8 cellular contexts compared by ENCODE assay signal in genomic region chr16:68064791-68065365, GRCh38. TPM values are rescaled to one million over a fixed set of nuclear protein-coding genes. Genes with fewer than 3 reads are reported as not detected.
DNase-seq lines count a peak whose midpoint lies in the region; ATAC-seq and TF ChIP-seq lines count a peak whose summit lies in the region.

No MANE protein-coding gene starts in this region.

- H3K27me3 ChIP-seq in Panc1 (ENCODE audit: control insufficient read depth, insufficient read depth, low read length), result no peaks in the 10 kb centered on the region
- H3K27me3 ChIP-seq in neural progenitor cell, result no peaks in the 10 kb centered on the region
- no peaks in the 10 kb centered on the region for H3K27me3 ChIP-seq in thoracic aorta (replicated peaks; ENCODE audit: insufficient read depth)

- ATAC-seq in HG02798 (IDR thresholded peaks at IDR 0.05; ENCODE audit: poor library complexity, unreplicated experiment), result peak; percentile 45
- peak; percentile 97 for ATAC-seq in Panc1
- peak; percentile 80 for ATAC-seq in thoracic aorta (ENCODE audit: insufficient number of reproducible peaks, low FRiP score, low read depth)
- no peak for ATAC-seq in GM18861 (IDR thresholded peaks at IDR 0.05; ENCODE audit: unreplicated experiment)

- H3K27ac ChIP-seq in Panc1 (ENCODE audit: low read length), result no peak overlapping the region
- H3K27ac ChIP-seq in neural progenitor cell, result no peak overlapping the region
- H3K27ac ChIP-seq in thoracic aorta, result peak overlapping the region; percentile 85 to 88

- H3K27me3 Mint-ChIP-seq in neural progenitor cell (ENCODE audit: insufficient read depth, low read depth), result peaks cover 5% of the 10 kb centered on the region

- CTCF ChIA-PET in Panc1 (lab: Charles Lee), result interaction anchor here (0.6 to 0.7 kb wide), 2 partner anchors 21 to 57 kb away, joined by 4 to 7 read pairs; no protein-coding TSS in a partner anchor

- in situ Hi-C loops in Panc1 (cut with HindIII; ENCODE audit: low pct_unique_long_range_greater_than_20kb, low sequenced_read_pairs), result no loop called here

- peak overlapping the region; percentile 6 for H3K4me3 Mint-ChIP-seq in neural progenitor cell

- no peaks in the 10 kb centered on the region for H4K20me1 ChIP-seq in neural progenitor cell (ENCODE audit: low read depth)

- no peak overlapping the region for H3K27ac Mint-ChIP-seq in neural progenitor cell

- no peaks in the 10 kb centered on the region for H3F3A ChIP-seq in neural progenitor cell (ENCODE audit: low read depth)

- BruUV-seq in Panc1 (replicated peaks; lab: Mats Ljungman, UMichigan), result no TSS peak

- H3K36me3 Mint-ChIP-seq in neural progenitor cell, result peaks cover 10% of the 10 kb centered on the region

- TF ChIP-seq CTCF in Panc1 (IDR thresholded peaks at IDR 0.05) (peak; percentile 87), neural progenitor cell (IDR thresholded peaks at IDR 0.05) (peak; percentile 75), thoracic aorta (IDR thresholded peaks at IDR 0.05) (peak; percentile 61)

- no peak overlapping the region for H3K4me2 ChIP-seq in neural progenitor cell

- no peaks in the 10 kb centered on the region for H3K4me1 ChIP-seq in Panc1 (ENCODE audit: control insufficient read depth, insufficient read depth, low read length)
- no peaks in the 10 kb centered on the region for H3K4me1 ChIP-seq in neural progenitor cell
- H3K4me1 ChIP-seq in thoracic aorta (ENCODE audit: control insufficient read depth in 1 of 2, low read depth in 2 of 2), result peaks cover 15 to 30% of the 10 kb centered on the region in 2 donors

- peaks cover 16% of the 10 kb centered on the region for H3K4me1 Mint-ChIP-seq in neural progenitor cell

- intact Hi-C loops in Panc1 (cut with micrococcal nuclease; ENCODE audit: unreplicated experiment), result no loop called here

- POLR2A ChIA-PET in Panc1 (lab: Charles Lee), result interaction anchor here (0.6 to 0.7 kb wide), 2 partner anchors 24 to 174 kb away, joined by 3 to 4 read pairs; no protein-coding TSS in a partner anchor

- peak; percentile 59 for DNase-seq in COLO668 (lab: John Stamatoyannopoulos, UW; ENCODE audit: unreplicated experiment)
- no peak for DNase-seq in Panc1 (ENCODE audit: low read depth, low spot score)
- peak; percentile 50 for DNase-seq in activated T-helper 1 cell treated with Interleukin-2 at 50 U/mL for 16 hours (ENCODE audit: low read depth)
- peak; percentile 74 for DNase-seq in fibroblast of peridontal ligament (ENCODE audit: extremely low read depth)
- peak; percentile 79 for DNase-seq in neural progenitor cell (ENCODE audit: low spot score)
- no peak for DNase-seq in thoracic aorta (ENCODE audit: low spot score)

- no peak overlapping the region for H3K9ac ChIP-seq in neural progenitor cell

- H3K4me3 ChIP-seq in Panc1 (ENCODE audit: low read depth in 2 of 2, low read length in 2 of 2), result no peak overlapping the region
- H3K4me3 ChIP-seq in neural progenitor cell, result no peak overlapping the region
- H3K4me3 ChIP-seq in thoracic aorta, result no peak overlapping the region

- H2AFZ ChIP-seq in neural progenitor cell (replicated peaks), result no peak overlapping the region

- H3K36me3 ChIP-seq in Panc1 (ENCODE audit: control insufficient read depth, insufficient read depth, low read length) (no peaks in the 10 kb centered on the region), neural progenitor cell (no peaks in the 10 kb centered on the region), thoracic aorta (peaks cover 5% of the 10 kb centered on the region)

- no peaks in the 10 kb centered on the region for H3K79me2 ChIP-seq in neural progenitor cell (ENCODE audit: low read depth)

- no peaks in the 10 kb centered on the region for H3K9me3 ChIP-seq in Panc1 (ENCODE audit: control insufficient read depth, insufficient read depth, low read depth, low read length)
- H3K9me3 ChIP-seq in neural progenitor cell (ENCODE audit: low read depth), result no peaks in the 10 kb centered on the region
- H3K9me3 ChIP-seq in thoracic aorta, result no peaks in the 10 kb centered on the region

- H3K9me3 Mint-ChIP-seq in neural progenitor cell, result no peaks in the 10 kb centered on the region

RNA-seq across cellular contexts. Expression of gene NFATC3, which starts 20.3 kb away (rescaled TPM):
- total RNA-seq in Panc1 (2021; ENCODE audit: unreplicated experiment) (24.8 TPM), neural progenitor cell (ENCODE audit: low replicate concordance) (34.2 and 43.1 TPM in 2 replicates), thoracic aorta (10 to 100 TPM; 51.1 to 56.7 TPM)
- polyA plus RNA-seq in Panc1 (2012; ENCODE audit: insufficient read length), result 8.0 TPM

RNA-seq across cellular contexts. Expression of gene DUS2, which starts 41.8 kb away (rescaled TPM):
- total RNA-seq in Panc1 (2021; ENCODE audit: unreplicated experiment), result 12.1 TPM
- 8.1 TPM for polyA plus RNA-seq in Panc1 (2012; ENCODE audit: insufficient read length)
- total RNA-seq in neural progenitor cell (ENCODE audit: low replicate concordance), result 22.7 and 22.9 TPM in 2 replicates
- 1 to 10 TPM; 5.3 to 8.4 TPM for total RNA-seq in thoracic aorta

RNA-seq across cellular contexts. Expression of gene DDX28, which starts 41.8 kb away (rescaled TPM):
- total RNA-seq in Panc1 (2021; ENCODE audit: unreplicated experiment), result 8.4 TPM
- 7.3 TPM for polyA plus RNA-seq in Panc1 (2012; ENCODE audit: insufficient read length)
- total RNA-seq in neural progenitor cell (ENCODE audit: low replicate concordance), result 7.3 and 17.0 TPM in 2 replicates
- total RNA-seq in thoracic aorta, result 1 to 10 TPM; 5.4 to 5.8 TPM

RNA-seq across cellular contexts. Expression of gene DPEP2NB, which starts 49.2 kb away (rescaled TPM):
- total RNA-seq in Panc1 (2021; ENCODE audit: unreplicated experiment) (not detected), neural progenitor cell (ENCODE audit: low replicate concordance) (not detected in 2 replicates), thoracic aorta (not detected)
- polyA plus RNA-seq in Panc1 (2012; ENCODE audit: insufficient read length), result not detected

Comparison
In these comparisons a context has a peak if more than half of its experiments do, and no peak if none do; other contexts are left out.
1. DNase-seq: peak in COLO668 (single experiment), activated T-helper 1 cell treated with Interleukin-2 at 50 U/mL for 16 hours (single experiment), fibroblast of peridontal ligament (single experiment) and neural progenitor cell (single experiment); none in Panc1 (single experiment) and thoracic aorta (single experiment).
2. H3K27ac ChIP-seq: peak in thoracic aorta (2 of 2); none in Panc1 (single experiment) and neural progenitor cell (single experiment).
3. Peak in every context shown above with its lines, with median percentiles within 50 percentile points of each other: CTCF ChIP-seq.